Comparison of ENCODE assay signal across 14 cellular contexts in the genomic region with DNA sequence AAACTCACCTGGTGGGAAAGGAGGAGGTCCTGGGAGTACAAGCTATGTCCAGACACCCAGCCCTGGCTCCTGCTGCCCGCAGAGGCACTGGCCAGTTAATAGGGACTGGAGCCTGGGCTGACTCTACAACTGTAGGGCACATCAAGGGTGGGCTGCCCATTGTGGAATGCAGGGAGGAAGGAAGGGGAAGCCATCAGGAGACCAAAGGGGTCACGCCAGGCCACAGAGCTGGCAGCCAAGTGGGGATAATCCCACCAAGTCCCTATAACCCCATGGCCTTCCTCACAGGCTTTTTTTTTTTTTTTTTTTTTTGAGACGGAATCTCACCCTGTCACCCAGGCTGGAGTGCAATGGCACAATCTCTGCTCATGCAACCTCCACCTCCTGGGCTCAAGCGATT.
"Had no signal": no experiment of that assay in that cellular context is flagged by ENCODE, and none has a peak within 500 bp of the region (broad histone marks: within the 10 kb centered on the region; RNA-seq: fewer than 3 reads in every experiment).

No MANE protein-coding gene starts in this region.

- H3K36me3 ChIP-seq: MG63 had no signal

- DNase-seq: activated CD4-positive, alpha-beta memory T cell treated with anti-CD3 and anti-CD28 coated beads, Interleukin-2, amount 10 ng/mL, durations not matched to agents 7 days and 5 days; activated CD4-positive, alpha-beta T cell treated with anti-CD3 and anti-CD28 coated beads, Interleukin-2, amount 50 U/mL, for 1 hour; activated CD4-positive, CD25-positive, alpha-beta regulatory T cell; activated gamma-delta T cell; activated naive CD4-positive, alpha-beta T cell treated with anti-CD3 and anti-CD28 coated beads for 36 hours; activated naive CD8-positive, alpha-beta T cell treated with anti-CD3 and anti-CD28 coated beads for 36 hours; activated T-cell treated with anti-CD3 and anti-CD28 coated beads for 4 hours; activated T-cell treated with anti-CD3 and anti-CD28 coated beads, Interleukin-2, amount 50 U/mL, for 48 hours; MV-4-11; NCI-H1436; PC-3; T-helper 17 cell; T-helper 9 cell had no signal

- H3K4me3 ChIP-seq: MG63 had no signal

- H3K27me3 ChIP-seq: MG63 had no signal

- H3K9me3 ChIP-seq: MG63 had no signal
